Comparison of ENCODE assay signal across 8 cellular contexts in the genomic region with DNA sequence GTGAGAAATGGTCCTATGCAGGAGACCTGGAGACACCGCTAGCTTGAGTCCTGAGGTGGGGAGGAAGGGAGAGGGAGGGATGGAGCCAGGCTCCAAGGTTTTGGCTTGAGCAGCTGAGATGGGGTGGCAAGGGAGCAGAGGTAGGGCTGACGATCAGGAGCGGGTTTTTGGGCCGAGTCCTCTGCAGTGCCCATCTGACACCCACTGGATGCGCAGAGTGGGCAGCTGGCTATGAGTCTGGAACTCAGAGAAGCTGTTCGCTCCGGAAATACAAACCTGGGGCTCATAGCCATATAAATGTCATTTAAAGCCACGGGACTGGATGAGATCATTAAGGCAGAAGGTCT. TPM values are rescaled to one million over a fixed set of nuclear protein-coding genes. Genes with fewer than 3 reads are reported as not detected.
DNase-seq lines count a peak whose midpoint lies in the region; ATAC-seq lines count a peak whose summit lies in the region.

No MANE protein-coding gene starts in this region.

- intact Hi-C loops in activated CD4-positive, alpha-beta T cell treated with anti-CD3 and anti-CD28 coated beads, Interleukin-2, amount 10 ng/mL, durations not matched to agents 24 days and 14 days (cut with micrococcal nuclease), result loop anchor here (1.0 to 10.0 kb wide), 2 partner anchors 20 to 87 kb away; partner anchors contain the start of genes BAIAP2L2 and PLA2G6

- ATAC-seq in HG03045 (IDR thresholded peaks at IDR 0.05; ENCODE audit: unreplicated experiment), result no peak

- H3K36me3 Mint-ChIP-seq in activated CD4-positive, alpha-beta T cell treated with anti-CD3 and anti-CD28 coated beads, Interleukin-2, amount 10 ng/mL, durations not matched to agents 24 days and 14 days (ENCODE audit: low read depth), result peaks cover 1% of the 10 kb centered on the region

- DNase-seq in activated CD4-positive, alpha-beta T cell treated with anti-CD3 and anti-CD28 coated beads, Interleukin-2, amount 10 ng/mL, durations not matched to agents 24 days and 14 days, result no peak
- DNase-seq in activated CD4-positive, alpha-beta T cell treated with anti-CD3 and anti-CD28 coated beads, Interleukin-2, amount 50 U/mL, for 48 hours, result no peak
- no peak for DNase-seq in T1000 (lab: John Stamatoyannopoulos, UW)
- DNase-seq in activated CD8-positive, alpha-beta memory T cell treated with anti-CD3 and anti-CD28 coated beads, Interleukin-2, amount 50 U/mL, for 4 hours, result no peak

- no peaks in the 10 kb centered on the region for H3K27me3 Mint-ChIP-seq in activated CD4-positive, alpha-beta T cell treated with anti-CD3 and anti-CD28 coated beads, Interleukin-2, amount 10 ng/mL, durations not matched to agents 24 days and 14 days

- peak overlapping the region; percentile 65 for H3K27ac ChIP-seq in angular gyrus (ENCODE audit: low read depth, low read length)
- H3K27ac ChIP-seq in layer of hippocampus (ENCODE audit: low read depth, low read length), result peak overlapping the region; percentile 82
- H3K27ac ChIP-seq in thymus (ENCODE audit: low read depth), result peak overlapping the region; percentile 62

- peak overlapping the region; percentile 66 for H3K4me3 ChIP-seq in thymus (ENCODE audit: low read length)

- no peaks in the 10 kb centered on the region for H3K9me3 ChIP-seq in thymus (ENCODE audit: control insufficient read depth)

- H3K4me1 ChIP-seq in thymus (ENCODE audit: control insufficient read depth, insufficient read depth, low read length), result peaks cover 11% of the 10 kb centered on the region

- H3K27me3 ChIP-seq in layer of hippocampus (ENCODE audit: control insufficient read depth, insufficient read depth, low read length) (no peaks in the 10 kb centered on the region), thymus (ENCODE audit: control insufficient read depth, insufficient read depth) (peaks cover 11% of the 10 kb centered on the region)

- WGBS in thymus, result 49% methylated on average over 8 of the region's 8 CpGs

- H3K9me3 Mint-ChIP-seq in activated CD4-positive, alpha-beta T cell treated with anti-CD3 and anti-CD28 coated beads, Interleukin-2, amount 10 ng/mL, durations not matched to agents 24 days and 14 days, result no peaks in the 10 kb centered on the region

- H3K4me1 Mint-ChIP-seq in activated CD4-positive, alpha-beta T cell treated with anti-CD3 and anti-CD28 coated beads, Interleukin-2, amount 10 ng/mL, durations not matched to agents 24 days and 14 days, result peaks cover 30% of the 10 kb centered on the region

- peak overlapping the region; percentile 89 for H3K4me3 Mint-ChIP-seq in activated CD4-positive, alpha-beta T cell treated with anti-CD3 and anti-CD28 coated beads, Interleukin-2, amount 10 ng/mL, durations not matched to agents 24 days and 14 days

- H3K36me3 ChIP-seq in thymus (ENCODE audit: control insufficient read depth, insufficient read depth), result no peaks in the 10 kb centered on the region

- H3K27ac Mint-ChIP-seq in activated CD4-positive, alpha-beta T cell treated with anti-CD3 and anti-CD28 coated beads, Interleukin-2, amount 10 ng/mL, durations not matched to agents 24 days and 14 days, result peak overlapping the region; percentile 84

RNA-seq across cellular contexts. Expression of gene MAFF, which starts 0.5 kb away (rescaled TPM):
- 12.6 and 12.8 TPM in 2 replicates for total RNA-seq in activated CD4-positive, alpha-beta T cell treated with anti-CD3 and anti-CD28 coated beads, Interleukin-2, amount 10 ng/mL, durations not matched to agents 24 days and 14 days
- 13.0 TPM for polyA plus RNA-seq in thymus

RNA-seq across cellular contexts. Expression of gene PLA2G6, which starts 19.7 kb away (rescaled TPM):
- 34.3 and 43.2 TPM in 2 replicates for total RNA-seq in activated CD4-positive, alpha-beta T cell treated with anti-CD3 and anti-CD28 coated beads, Interleukin-2, amount 10 ng/mL, durations not matched to agents 24 days and 14 days
- 103 TPM for polyA plus RNA-seq in thymus
